ENCODE assay signal across 8 cellular contexts in genomic region chr17:7445011-7445927, GRCh38. TPM values are rescaled to one million over a fixed set of nuclear protein-coding genes. Genes with fewer than 3 reads are reported as not detected.
A peak's percentile ranks its signal among the peaks of the same experiment; 100 is the strongest.
DNase-seq lines count a peak whose midpoint lies in the region; ATAC-seq and TF ChIP-seq lines count a peak whose summit lies in the region.

TSS of gene CHRNB1 (plus strand) at chr17:7445061. CDS start at chr17:7445128, 67 bp downstream.

- H3K36me3 ChIP-seq in mammary epithelial cell (ENCODE audit: insufficient read depth, low read length): peaks cover 2% of the 10 kb centered on the region
- no peaks in the 10 kb centered on the region for H3K36me3 ChIP-seq in WERI-Rb-1

- no peaks in the 10 kb centered on the region for H4K20me1 ChIP-seq in mammary epithelial cell (ENCODE audit: insufficient read depth, low read length)

- peak within 1 kb of the TSS; percentile 39 to 50 (median 43) for H3K4me3 ChIP-seq in mammary epithelial cell (replicated peaks in 1 of 3; ENCODE audit: insufficient read depth in 1 of 3, low read depth in 2 of 3, low read length in 3 of 3)
- H3K4me3 ChIP-seq in iPS-18c (ENCODE audit: insufficient read depth, low read depth, low read length): peak within 1 kb of the TSS; percentile 74
- H3K4me3 ChIP-seq in WERI-Rb-1 (ENCODE audit: low read depth, low read length): no peak within 1 kb of the TSS

- in situ Hi-C loops in mammary epithelial cell (cut with MboI; ENCODE audit: low sequenced_read_pairs in 2 of 2): no loop called here

- dilution Hi-C loops in mammary epithelial cell (cut with HindIII; ENCODE audit: low sequenced_read_pairs): no loop called here

- CTCF ChIA-PET in mammary epithelial cell (lab: Charles Lee; ENCODE audit: low non-redundant PET): no interaction called here

- WGBS in mammary epithelial cell (ENCODE audit: low coverage, missing lambda C conversion rate): 44% methylated on average over 5 of the region's 58 CpGs

- intact Hi-C loops in mammary epithelial cell (cut with micrococcal nuclease) (loop anchor here (2.0 kb wide), 1 partner anchor 144 kb away; no protein-coding TSS in a partner anchor), sciatic nerve (cut with DNase I) (no loop called here)

- H3K79me2 ChIP-seq in mammary epithelial cell (ENCODE audit: insufficient read depth, low read length): peaks cover 6% of the 10 kb centered on the region

- H3K27me3 ChIP-seq in mammary epithelial cell (ENCODE audit: insufficient read depth, low read length) (no peaks in the 10 kb centered on the region), WERI-Rb-1 (ENCODE audit: insufficient read depth, low read depth, severe bottlenecking) (no peaks in the 10 kb centered on the region)

- BruUV-seq in mammary epithelial cell (replicated peaks; lab: Mats Ljungman, UMichigan): no TSS peak

- H3K9me3 ChIP-seq in mammary epithelial cell (replicated peaks; ENCODE audit: insufficient read depth, low read length) (no peaks in the 10 kb centered on the region), iPS-18c (ENCODE audit: control insufficient read depth, insufficient read depth, low read length) (no peaks in the 10 kb centered on the region), WERI-Rb-1 (ENCODE audit: severe bottlenecking) (no peaks in the 10 kb centered on the region)

- peak; percentile 50 for ATAC-seq in GM19023 (IDR thresholded peaks at IDR 0.05; ENCODE audit: unreplicated experiment)
- peak; percentile 86 for ATAC-seq in sciatic nerve

- peak within 1 kb of the TSS; percentile 83 for H2AFZ ChIP-seq in mammary epithelial cell (ENCODE audit: low read depth, low read length)

- H3K27ac ChIP-seq in 22Rv1 (peak within 1 kb of the TSS; percentile 82), mammary epithelial cell (ENCODE audit: insufficient read depth, low read depth, low read length) (peak within 1 kb of the TSS; percentile 80), WERI-Rb-1 (no peak within 1 kb of the TSS)

- peaks cover 40% of the 10 kb centered on the region for H3K4me1 ChIP-seq in mammary epithelial cell (ENCODE audit: insufficient read depth, low read length)

- peak; percentile 31 for TF ChIP-seq CTCF in 22Rv1 (IDR thresholded peaks at IDR 0.05)
- no peak for TF ChIP-seq CTCF in mammary epithelial cell (conservative IDR thresholded peaks at IDR 0.05 in 1 of 2, IDR thresholded peaks at IDR 0.05 in 1 of 2; ENCODE audit: extremely low read depth in 1 of 2, insufficient read depth in 1 of 2, low read depth in 1 of 2, low read length in 2 of 2)
- TF ChIP-seq CTCF in WERI-Rb-1 (IDR thresholded peaks at IDR 0.05; ENCODE audit: low read depth, low read length): no peak

- DNase-seq in SHP77 (lab: John Stamatoyannopoulos, UW): peak; percentile 55 to 79
- DNase-seq in mammary epithelial cell: no peak
- peak; percentile 81 for DNase-seq in sciatic nerve (ENCODE audit: low spot score)
- DNase-seq in WERI-Rb-1: no peak
- DNase-seq in MV-4-11 (lab: John Stamatoyannopoulos, UW): no peak

- H3K9ac ChIP-seq in mammary epithelial cell (ENCODE audit: insufficient read depth, low read length): peak within 1 kb of the TSS; percentile 46

- peak within 1 kb of the TSS; percentile 97 for H3K4me2 ChIP-seq in mammary epithelial cell (ENCODE audit: insufficient read depth, low read depth, low read length)

RNA-seq across cellular contexts. Expression of gene CHRNB1, which starts in this region (rescaled TPM):
- total RNA-seq in mammary epithelial cell: 10 to 100 TPM; 30.2 to 35.4 TPM
- polyA plus RNA-seq in mammary epithelial cell: 33.8 TPM
- 10.9 TPM for polyA minus RNA-seq in mammary epithelial cell
- 6.3 TPM for total RNA-seq in sciatic nerve

Comparison
In these comparisons a context has a peak if more than half of its experiments do, and no peak if none do; other contexts are left out.
1. DNase-seq: peak in SHP77 (2 of 2) and sciatic nerve (single experiment); none in mammary epithelial cell (single experiment), WERI-Rb-1 (single experiment) and MV-4-11 (single experiment).